In genomic region chr5:33969572-33970452, GRCh38 we compare ENCODE assay signal across 8 cellular contexts. TPM values are rescaled to one million over a fixed set of nuclear protein-coding genes. Genes with fewer than 3 reads are reported as not detected.
DNase-seq lines count a peak whose midpoint lies in the region; ATAC-seq, FAIRE-seq and TF ChIP-seq lines count a peak whose summit lies in the region.

No MANE protein-coding gene starts in this region.

- no peak overlapping the region for H2AFZ ChIP-seq in OCI-LY7 (ENCODE audit: low read length)

- no peak overlapping the region for H3K27ac ChIP-seq in OCI-LY7 (ENCODE audit: low read depth, low read length, poor library complexity, severe bottlenecking)

- CTCF ChIA-PET in Calu3 (lab: Charles Lee) (interaction anchor here (0.7 to 2.0 kb wide), 9 partner anchors 10 to 536 kb away, joined by 3 to 25 read pairs (median 5); partner anchors contain the start of gene AMACR), OCI-LY7 (lab: Charles Lee; ENCODE audit: unreplicated experiment) (interaction anchor here (1.3 kb wide), 1 partner anchor 10 kb away, joined by 3 read pairs; no protein-coding TSS in a partner anchor)

- BruUV-seq in Calu3 (replicated peaks; lab: Mats Ljungman, UMichigan), result no TSS peak
- BruUV-seq in OCI-LY7 (replicated peaks; lab: Mats Ljungman, UMichigan), result no TSS peak

- no peak overlapping the region for H3K4me3 Mint-ChIP-seq in Calu3 (ENCODE audit: low read depth, unreplicated experiment)
- no peak overlapping the region for H3K4me3 Mint-ChIP-seq in T-helper 2 cell treated with Interferon-gamma antibody and Interleukin-4, amounts not matched to agents 5 μg/mL and 100 μg/mL, for 36 hours

- H3K9me3 Mint-ChIP-seq in Calu3 (ENCODE audit: low read depth, unreplicated experiment), result no peaks in the 10 kb centered on the region
- no peaks in the 10 kb centered on the region for H3K9me3 Mint-ChIP-seq in T-helper 2 cell treated with Interferon-gamma antibody and Interleukin-4, amounts not matched to agents 5 μg/mL and 100 μg/mL, for 36 hours

- no peak overlapping the region for H3K4me3 ChIP-seq in OCI-LY7 (ENCODE audit: low read depth, low read length, poor library complexity, severe bottlenecking)

- no peaks in the 10 kb centered on the region for H3K9me3 ChIP-seq in OCI-LY7 (ENCODE audit: low read length)

- H4K20me1 ChIP-seq in OCI-LY7 (ENCODE audit: insufficient read depth, low read length), result no peaks in the 10 kb centered on the region

- no peaks in the 10 kb centered on the region for H3K36me3 Mint-ChIP-seq in Calu3 (ENCODE audit: insufficient read depth, unreplicated experiment)
- no peaks in the 10 kb centered on the region for H3K36me3 Mint-ChIP-seq in T-helper 2 cell treated with Interferon-gamma antibody and Interleukin-4, amounts not matched to agents 5 μg/mL and 100 μg/mL, for 36 hours (ENCODE audit: low read depth)

- POLR2A ChIA-PET in OCI-LY7 (lab: Charles Lee), result interaction anchor here (0.9 kb wide), 1 partner anchor 14 kb away, joined by 3 read pairs; no protein-coding TSS in a partner anchor

- H3K36me3 ChIP-seq in OCI-LY7 (ENCODE audit: insufficient read depth, low read length), result no peaks in the 10 kb centered on the region

- no peaks in the 10 kb centered on the region for H3K4me1 Mint-ChIP-seq in Calu3 (ENCODE audit: low read depth, unreplicated experiment)
- peaks cover 45% of the 10 kb centered on the region for H3K4me1 Mint-ChIP-seq in T-helper 2 cell treated with Interferon-gamma antibody and Interleukin-4, amounts not matched to agents 5 μg/mL and 100 μg/mL, for 36 hours (ENCODE audit: low read depth)

- H3K4me1 ChIP-seq in OCI-LY7 (ENCODE audit: insufficient read depth, low read length, poor library complexity, severe bottlenecking), result no peaks in the 10 kb centered on the region

- no peaks in the 10 kb centered on the region for H3K79me2 ChIP-seq in OCI-LY7 (ENCODE audit: insufficient read depth, low read depth, low read length)

- ATAC-seq in HG03378 (IDR thresholded peaks at IDR 0.05; ENCODE audit: unreplicated experiment), result peak; percentile 61

- DNase-seq in Calu3 (peak; percentile 34), GM19239 (ENCODE audit: insufficient read length, low spot score) (peak; percentile 42), OCI-LY7 (ENCODE audit: low spot score) (peak; percentile 17), dermis microvascular lymphatic vessel endothelial cell (ENCODE audit: low read depth in 2 of 2) (peak; percentile 6 to 52), lung microvascular endothelial cell (ENCODE audit: low read depth in 2 of 2) (peak; percentile 60 to 65), NCI-H2029 (lab: John Stamatoyannopoulos, UW) (no peak)
- no peak for DNase-seq in T-helper 2 cell treated with Interferon-gamma antibody and Interleukin-4, amounts not matched to agents 5 μg/mL and 100 μg/mL, for 36 hours (ENCODE audit: low spot score)

- H3K9me2 ChIP-seq in OCI-LY7 (ENCODE audit: insufficient read depth, low read length), result no peaks in the 10 kb centered on the region

- H3K4me2 ChIP-seq in OCI-LY7 (ENCODE audit: low read length), result no peak overlapping the region

- intact Hi-C loops in Calu3 (cut with micrococcal nuclease; ENCODE audit: unreplicated experiment), result loop anchor here (1.0 kb wide), 2 partner anchors 500 to 534 kb away; no protein-coding TSS in a partner anchor
- intact Hi-C loops in OCI-LY7 (cut with micrococcal nuclease; ENCODE audit: unreplicated experiment), result no loop called here

- peaks cover 8% of the 10 kb centered on the region for H3K27me3 Mint-ChIP-seq in Calu3 (ENCODE audit: unreplicated experiment)
- H3K27me3 Mint-ChIP-seq in T-helper 2 cell treated with Interferon-gamma antibody and Interleukin-4, amounts not matched to agents 5 μg/mL and 100 μg/mL, for 36 hours (ENCODE audit: low read depth), result no peaks in the 10 kb centered on the region

- FAIRE-seq in GM19239 (lab: Jason Lieb, UNC), result peak; percentile 61

- peak; percentile 69 for TF ChIP-seq CTCF in Calu3 (IDR thresholded peaks at IDR 0.05; ENCODE audit: unreplicated experiment)
- peak; percentile 66 for TF ChIP-seq CTCF in OCI-LY7 (conservative IDR thresholded peaks at IDR 0.05; ENCODE audit: low read length)

- H3K27ac Mint-ChIP-seq in Calu3 (ENCODE audit: unreplicated experiment), result no peak overlapping the region
- no peak overlapping the region for H3K27ac Mint-ChIP-seq in T-helper 2 cell treated with Interferon-gamma antibody and Interleukin-4, amounts not matched to agents 5 μg/mL and 100 μg/mL, for 36 hours

RNA-seq across cellular contexts. Expression of gene SLC45A2, which starts 14.7 kb away (rescaled TPM):
- 0.59 TPM in 1 of 2 replicates, not detected in the other for total RNA-seq in Calu3 (2022)
- not detected in 2 replicates for total RNA-seq in OCI-LY7 (2014; rRNA removed; shearing (Covaris generic))
- not detected in 2 replicates for total RNA-seq in OCI-LY7 (2022)
- total RNA-seq in dermis microvascular lymphatic vessel endothelial cell, result under 0.01 TPM in 1 of 2 replicates, not detected in the other
- under 0.01 TPM in 1 of 2 replicates, not detected in the other for total RNA-seq in lung microvascular endothelial cell

RNA-seq across cellular contexts. Expression of gene RXFP3, which starts 33.6 kb away (rescaled TPM):
- total RNA-seq in Calu3 (2022) (not detected in 2 replicates), OCI-LY7 (2022) (not detected in 2 replicates), dermis microvascular lymphatic vessel endothelial cell (not detected in 2 replicates), lung microvascular endothelial cell (not detected in 2 replicates)
- total RNA-seq in OCI-LY7 (2014; rRNA removed; shearing (Covaris generic)), result not detected in 2 replicates

RNA-seq across cellular contexts. Expression of gene AMACR, which starts 38.0 kb away (rescaled TPM):
- total RNA-seq in Calu3 (2022) (9.1 and 10.7 TPM in 2 replicates), OCI-LY7 (2022) (4.3 and 5.0 TPM in 2 replicates), dermis microvascular lymphatic vessel endothelial cell (6.9 and 10.5 TPM in 2 replicates), lung microvascular endothelial cell (6.3 and 6.8 TPM in 2 replicates)
- total RNA-seq in OCI-LY7 (2014; rRNA removed; shearing (Covaris generic)), result 4.1 and 4.5 TPM in 2 replicates

Comparison
In these comparisons a context has a peak if more than half of its experiments do, and no peak if none do; other contexts are left out.
1. DNase-seq: peak in Calu3 (single experiment), GM19239 (single experiment), OCI-LY7 (single experiment), dermis microvascular lymphatic vessel endothelial cell (2 of 2) and lung microvascular endothelial cell (2 of 2); none in NCI-H2029 (single experiment) and T-helper 2 cell treated with Interferon-gamma antibody and Interleukin-4, amounts not matched to agents 5 μg/mL and 100 μg/mL, for 36 hours (single experiment).